Comparison of ENCODE assay signal across 14 cellular contexts in genomic region chr18:58266291-58266690, GRCh38.
DNase-seq lines count a peak whose midpoint lies in the region; ATAC-seq, FAIRE-seq and TF ChIP-seq lines count a peak whose summit lies in the region.
"Had no signal": no experiment of that assay in that cellular context is flagged by ENCODE, and none has a peak within 500 bp of the region (broad histone marks: within the 10 kb centered on the region; RNA-seq: fewer than 3 reads in every experiment).

No MANE protein-coding gene starts in this region.

- SMC1A ChIA-PET in GM12878 (lab: Charles Lee; ENCODE audit: uncharacterized antibody, unreplicated experiment) = no interaction called here

- intact Hi-C loops in GM12878 (cut with micrococcal nuclease; ENCODE audit: unreplicated experiment) = no loop called here

- DNase-seq in LHCN-M2 (ENCODE audit: low read depth) = peak; percentile 24
- DNase-seq in GM12878 (ENCODE audit: low read depth, low spot score) = no peak
- peak; percentile 76 for DNase-seq in fibroblast of peridontal ligament (ENCODE audit: extremely low read depth)
- DNase-seq in smooth muscle cell (lab: John Stamatoyannopoulos, UW; ENCODE audit: unreplicated experiment) = no peak
- DNase-seq in NCI-H2196 (lab: John Stamatoyannopoulos, UW; ENCODE audit: unreplicated experiment) = no peak
- DNase-seq in Karpas-422 = no peak
- DNase-seq: CD8-positive, alpha-beta T cell; COR-L47; DMS153; GF-D8; GM23248 had no signal

- BruUV-seq in GM12878 (replicated peaks; lab: Mats Ljungman, UMichigan) = no TSS peak

- H4K20me1 ChIP-seq in GM12878 (ENCODE audit: control insufficient read depth, insufficient read depth) (no peaks in the 10 kb centered on the region), smooth muscle cell (ENCODE audit: low read depth) (no peaks in the 10 kb centered on the region), Karpas-422 (ENCODE audit: insufficient read depth, low read depth, low read length) (peaks cover 13% of the 10 kb centered on the region)

- 50% methylated on average over 1 of the region's 1 CpG for WGBS in GM12878 (ENCODE audit: insufficient coverage, insufficient replicate concordance, low lambda C conversion rate, missing lambda C conversion rate)
- 82% methylated on average over 1 of the region's 1 CpG for WGBS in smooth muscle cell (ENCODE audit: low lambda C conversion rate)

- H3K9ac ChIP-seq in GM12878 (ENCODE audit: control insufficient read depth, insufficient read depth, low read length) (no peak overlapping the region), smooth muscle cell (ENCODE audit: low read depth) (no peak overlapping the region), Karpas-422 (ENCODE audit: low read length) (no peak overlapping the region)
- H3K9ac ChIP-seq: GM23248 had no signal

- H3F3A ChIP-seq in smooth muscle cell (ENCODE audit: low read depth) = peaks cover 4% of the 10 kb centered on the region

- H3K27me3 ChIP-seq in GM12878 (replicated peaks in 1 of 2; ENCODE audit: control insufficient read depth in 2 of 2, insufficient read depth in 2 of 2, low read length in 1 of 2) (no peaks in the 10 kb centered on the region), smooth muscle cell (ENCODE audit: low read depth) (no peaks in the 10 kb centered on the region), Karpas-422 (ENCODE audit: low read length) (no peaks in the 10 kb centered on the region)

- no peaks in the 10 kb centered on the region for H3K9me2 ChIP-seq in Karpas-422 (replicated peaks; ENCODE audit: insufficient read depth, low read length)

- RAD21 ChIA-PET in GM12878 (lab: Charles Lee; ENCODE audit: unreplicated experiment) = no interaction called here

- no peak for FAIRE-seq in GM12878 (lab: Jason Lieb, UNC)
- FAIRE-seq: A549, H54 had no signal

- POLR2A ChIA-PET in GM12878 (lab: Charles Lee) = no interaction called here

- H3K4me2 ChIP-seq in GM12878 (ENCODE audit: control insufficient read depth, insufficient read depth) (no peak overlapping the region), smooth muscle cell (no peak overlapping the region), Karpas-422 (ENCODE audit: low read depth, low read length, poor library complexity, severe bottlenecking) (no peak overlapping the region)
- H3K4me2 ChIP-seq: A549 had no signal

- TF ChIP-seq EP300 in GM12878 (IDR thresholded peaks at IDR 0.05; ENCODE audit: borderline replicate concordance in 1 of 2, control insufficient read depth in 1 of 2, low read depth in 2 of 2, low read length in 2 of 2) = no peak

- H3K36me3 ChIP-seq in GM12878 (ENCODE audit: control insufficient read depth in 2 of 2, insufficient read depth in 2 of 2, low read length in 1 of 2) (no peaks in the 10 kb centered on the region), smooth muscle cell (ENCODE audit: low read depth) (no peaks in the 10 kb centered on the region), Karpas-422 (ENCODE audit: insufficient read depth, low read length) (no peaks in the 10 kb centered on the region)

- H3K27ac ChIP-seq in GM12878 (ENCODE audit: control insufficient read depth, insufficient read depth) (no peak overlapping the region), smooth muscle cell (ENCODE audit: low read depth) (peak overlapping the region; percentile 14), Karpas-422 (ENCODE audit: low read length) (no peak overlapping the region)
- H3K27ac ChIP-seq: A549 had no signal

- H3K9me3 ChIP-seq in GM12878 (replicated peaks; ENCODE audit: control insufficient read depth, insufficient read depth, low read length) (no peaks in the 10 kb centered on the region), smooth muscle cell (replicated peaks; ENCODE audit: low read depth) (no peaks in the 10 kb centered on the region), Karpas-422 (ENCODE audit: low read length) (no peaks in the 10 kb centered on the region)
- H3K9me3 ChIP-seq: A549 had no signal

- in situ Hi-C loops in GM12878 (cut with MboI) = no loop called here

- no peak for TF ChIP-seq POLR2A in GM12878 (IDR thresholded peaks at IDR 0.05; ENCODE audit: low read depth, low read length)

- no peak for TF ChIP-seq RAD21 in GM12878 (IDR thresholded peaks at IDR 0.05; ENCODE audit: insufficient read depth, low read depth, low read length)

- H3K4me3 ChIP-seq in GM12878 = no peak overlapping the region
- no peak overlapping the region for H3K4me3 ChIP-seq in smooth muscle cell
- H3K4me3 ChIP-seq in Karpas-422 (ENCODE audit: low read length) = no peak overlapping the region
- H3K4me3 ChIP-seq: A549, GM23248 had no signal

- ATAC-seq in GM12878 = no peak
- no peak for ATAC-seq in GM18870 (IDR thresholded peaks at IDR 0.05; ENCODE audit: unreplicated experiment)
- ATAC-seq: A549; CD8-positive, alpha-beta T cell had no signal

- H3K4me1 ChIP-seq in GM12878 (ENCODE audit: control insufficient read depth, insufficient read depth, low read length) (no peaks in the 10 kb centered on the region), smooth muscle cell (ENCODE audit: low read depth) (peaks cover 5% of the 10 kb centered on the region), Karpas-422 (ENCODE audit: low read length) (no peaks in the 10 kb centered on the region)

- H3K79me2 ChIP-seq in GM12878 (ENCODE audit: control insufficient read depth, insufficient read depth, low read length) (no peaks in the 10 kb centered on the region), smooth muscle cell (ENCODE audit: low read depth) (peaks cover 3% of the 10 kb centered on the region), Karpas-422 (ENCODE audit: low read length) (no peaks in the 10 kb centered on the region)

- CTCF ChIA-PET in GM12878 (lab: Yijun Ruan, JAX) = no interaction called here

- no peak for TF ChIP-seq CTCF in GM12878 (IDR thresholded peaks at IDR 0.05 in 2 of 3, conservative IDR thresholded peaks at IDR 0.05 in 1 of 3; ENCODE audit: control insufficient read depth in 2 of 3, extremely low read depth in 1 of 3, insufficient read depth in 1 of 3, low read depth in 3 of 3, low read length in 3 of 3)
- TF ChIP-seq CTCF in smooth muscle cell (IDR thresholded peaks at IDR 0.05; ENCODE audit: borderline replicate concordance, insufficient read depth, poor library complexity, severe bottlenecking) = no peak

- no peak overlapping the region for H2AFZ ChIP-seq in GM12878 (ENCODE audit: control insufficient read depth, low read depth, low read length)
- H2AFZ ChIP-seq in smooth muscle cell (ENCODE audit: low read depth) = no peak overlapping the region
- H2AFZ ChIP-seq in Karpas-422 (ENCODE audit: low read length) = no peak overlapping the region
- H2AFZ ChIP-seq: GM23248 had no signal

TF ChIP-seq in GM12878, 131 proteins besides CTCF, POLR2A, EP300 and RAD21:
- 0 out of 2 replicates have a peak, but pooled peaks have one; percentile 17 for TF ChIP-seq HSF1 (IDR thresholded peaks at IDR 0.05; ENCODE audit: low read depth, low read length)
- no peak for TF ChIP-seq BCLAF1 (IDR thresholded peaks at IDR 0.05)

Comparison
In these comparisons a context has a peak if more than half of its experiments do, and no peak if none do; other contexts are left out.
1. DNase-seq: peak in LHCN-M2 (single experiment) and fibroblast of peridontal ligament (single experiment); none in GM12878 (single experiment), smooth muscle cell (single experiment), NCI-H2196 (single experiment) and Karpas-422 (single experiment).